21 cellular contexts compared by ENCODE assay signal in genomic region chr13:79044415-79044814, GRCh38.
"Had no signal": no experiment of that assay in that cellular context is flagged by ENCODE, and none has a peak within 500 bp of the region (broad histone marks: within the 10 kb centered on the region; RNA-seq: fewer than 3 reads in every experiment).

No MANE protein-coding gene starts in this region.

- H3K36me3 ChIP-seq: esophagus squamous epithelium, left ventricle myocardium inferior, neutrophil, right lobe of liver, tibial nerve, upper lobe of right lung, vagina had no signal

- ATAC-seq: left cardiac atrium; naive thymus-derived CD4-positive, alpha-beta T cell; psoas muscle; right lobe of liver; stimulated activated effector memory CD8-positive, alpha-beta T cell treated with anti-CD3 and anti-CD28 coated beads, Interleukin-12 subunit alpha, Interleukin-12 subunit beta, amount 100 ng/mL, for 72 hours; upper lobe of right lung had no signal

- H3K4me1 ChIP-seq: esophagus squamous epithelium, left ventricle myocardium inferior, psoas muscle, right lobe of liver, tibial nerve, upper lobe of right lung, vagina had no signal

- H3K27me3 ChIP-seq: esophagus squamous epithelium, hepatocyte, neutrophil, right lobe of liver, tibial nerve, upper lobe of right lung, vagina had no signal

- H3K9me3 ChIP-seq: esophagus squamous epithelium, left ventricle myocardium inferior, neutrophil, psoas muscle, right lobe of liver, tibial nerve, upper lobe of right lung, vagina had no signal

- H3K4me3 ChIP-seq: esophagus squamous epithelium, hepatocyte, left ventricle myocardium inferior, lung, psoas muscle, right lobe of liver, tibial nerve, upper lobe of right lung, vagina had no signal

- DNase-seq: effector memory CD4-positive, alpha-beta T cell; esophagus squamous epithelium; foreskin fibroblast; kidney; left cardiac atrium; left ventricle myocardium inferior; mesendoderm; naive thymus-derived CD4-positive, alpha-beta T cell; nephron progenitor cell; psoas muscle; retina; right lobe of liver; stimulated activated CD4-positive, alpha-beta T cell treated with anti-CD3 and anti-CD28 coated beads, Interleukin-4, amount 100 ng/mL, for 1 hour; stimulated activated CD8-positive, alpha-beta memory T cell treated with anti-CD3 and anti-CD28 coated beads, Interleukin-4, amount 100 ng/mL, for 48 hours; upper lobe of right lung had no signal

- H3K27ac ChIP-seq: esophagus squamous epithelium, hepatocyte, left ventricle myocardium inferior, neutrophil, psoas muscle, right lobe of liver, tibial nerve, upper lobe of right lung, vagina had no signal
